ENCODE assay signal across 8 cellular contexts in genomic region chr6:113564401-113565161, GRCh38.
A peak's percentile ranks its signal among the peaks of the same experiment; 100 is the strongest.
DNase-seq lines count a peak whose midpoint lies in the region; ATAC-seq, FAIRE-seq and TF ChIP-seq lines count a peak whose summit lies in the region.

No MANE protein-coding gene starts in this region.

- TF ChIP-seq CTCF in kidney (IDR thresholded peaks at IDR 0.05; ENCODE audit: borderline replicate concordance, extremely low read depth, insufficient read depth) (peak; percentile 1), smooth muscle cell (IDR thresholded peaks at IDR 0.05; ENCODE audit: borderline replicate concordance, insufficient read depth, poor library complexity, severe bottlenecking) (no peak)

- H3K36me3 ChIP-seq in kidney (ENCODE audit: control insufficient read depth in 1 of 2, insufficient read depth in 2 of 2, low read length in 2 of 2) (no peaks in the 10 kb centered on the region), smooth muscle cell (ENCODE audit: low read depth) (no peaks in the 10 kb centered on the region)

- peak; percentile 84 for DNase-seq in DMS79 treated with DMSO at 0.1 percent for 48 hours (lab: John Stamatoyannopoulos, UW)
- DNase-seq in NCI-H2196 (lab: John Stamatoyannopoulos, UW; ENCODE audit: unreplicated experiment) = peak; percentile 89
- DNase-seq in cerebellum (ENCODE audit: low spot score) = peak; percentile 87
- DNase-seq in kidney = peak; percentile 83
- peak; percentile 55 for DNase-seq in smooth muscle cell (lab: John Stamatoyannopoulos, UW; ENCODE audit: unreplicated experiment)
- no peak for DNase-seq in activated CD4-positive, alpha-beta T cell treated with anti-CD3 and anti-CD28 coated beads for 1 hour

- peak overlapping the region; percentile 94 for H2AFZ ChIP-seq in smooth muscle cell (ENCODE audit: low read depth)

- H3K27ac ChIP-seq in kidney (ENCODE audit: low read depth in 2 of 2, low read length in 2 of 2) (peak overlapping the region in 1 of 2 donors; percentile 7), smooth muscle cell (ENCODE audit: low read depth) (peak overlapping the region; percentile 76)

- no peak for FAIRE-seq in kidney (lab: Jason Lieb, UNC)

- H3K79me2 ChIP-seq in smooth muscle cell (ENCODE audit: low read depth) = no peaks in the 10 kb centered on the region

- peak overlapping the region; percentile 7 to 17 for H3K4me3 ChIP-seq in kidney (ENCODE audit: low read length in 2 of 2)
- H3K4me3 ChIP-seq in smooth muscle cell = peak overlapping the region; percentile 38

- ATAC-seq in HG02759 (IDR thresholded peaks at IDR 0.05; ENCODE audit: unreplicated experiment) (peak; percentile 84), GM21367 (IDR thresholded peaks at IDR 0.05; ENCODE audit: unreplicated experiment) (no peak)

- WGBS in smooth muscle cell (ENCODE audit: low lambda C conversion rate) = 5% methylated on average over 22 of the region's 22 CpGs

- no peaks in the 10 kb centered on the region for H4K20me1 ChIP-seq in smooth muscle cell (ENCODE audit: low read depth)

- peaks cover 9% of the 10 kb centered on the region for H3F3A ChIP-seq in smooth muscle cell (ENCODE audit: low read depth)

- H3K9ac ChIP-seq in kidney (ENCODE audit: low read length in 2 of 2) (no peak overlapping the region), smooth muscle cell (ENCODE audit: low read depth) (peak overlapping the region; percentile 45)

- intact Hi-C loops in kidney (cut with DNase I) = no loop called here

- peak overlapping the region; percentile 86 for H3K4me2 ChIP-seq in smooth muscle cell

- H3K4me1 ChIP-seq in kidney (ENCODE audit: control insufficient read depth in 1 of 2, insufficient read depth in 1 of 2, low read depth in 1 of 2, low read length in 2 of 2) (no peaks in the 10 kb centered on the region), smooth muscle cell (ENCODE audit: low read depth) (peaks cover 13% of the 10 kb centered on the region)

- no peaks in the 10 kb centered on the region for H3K9me3 ChIP-seq in kidney (ENCODE audit: control insufficient read depth in 1 of 2, low read length in 2 of 2)
- no peaks in the 10 kb centered on the region for H3K9me3 ChIP-seq in smooth muscle cell (replicated peaks; ENCODE audit: low read depth)

- no peaks in the 10 kb centered on the region for H3K27me3 ChIP-seq in smooth muscle cell (ENCODE audit: low read depth)
